ENCODE assay signal across 1 cellular context in genomic region chr6:49541210-49541724, GRCh38.
TF ChIP-seq lines count a peak whose summit lies in the region.

No MANE protein-coding gene starts in this region.

TF ChIP-seq in K562, 482 proteins besides CTCF, POLR2A, EP300 and RAD21 (continued from another document and continues in another):
- TF ChIP-seq CLOCK (CRISPR knock-in tag; IDR thresholded peaks at IDR 0.05; ENCODE audit: borderline replicate concordance) (no peak), MAFK (IDR thresholded peaks at IDR 0.05; ENCODE audit: low read length) (peak; percentile 97), CUX1 (CRISPR knock-in tag; IDR thresholded peaks at IDR 0.05) (no peak), HOXB6 (CRISPR knock-in tag; IDR thresholded peaks at IDR 0.05; ENCODE audit: borderline replicate concordance) (no peak), CCNT2 (IDR thresholded peaks at IDR 0.05; ENCODE audit: borderline replicate concordance, extremely low read depth, insufficient read length, low read depth, low read length) (peak; percentile 12), FOSL1 (tag; conservative IDR thresholded peaks at IDR 0.05) (peak; percentile 91), CBX2 (IDR thresholded peaks at IDR 0.05; ENCODE audit: insufficient read depth, low read length, poor library complexity, severe bottlenecking) (no peak), ZNF766 (CRISPR knock-in tag; conservative IDR thresholded peaks at IDR 0.05) (no peak), HDAC8 (tag; IDR thresholded peaks at IDR 0.05) (no peak), SAP30 (IDR thresholded peaks at IDR 0.05; ENCODE audit: borderline replicate concordance, insufficient read depth, low read depth, low read length, poor library complexity, severe bottlenecking) (no peak), E2F1 (CRISPR knock-in tag; IDR thresholded peaks at IDR 0.05) (no peak), CSDE1 (IDR thresholded peaks at IDR 0.05) (no peak), RERE (CRISPR knock-in tag; IDR thresholded peaks at IDR 0.05; ENCODE audit: borderline replicate concordance) (no peak), MLX (CRISPR knock-in tag; conservative IDR thresholded peaks at IDR 0.05) (no peak), FOXP4 (CRISPR knock-in tag; IDR thresholded peaks at IDR 0.05; ENCODE audit: borderline replicate concordance) (no peak), TEAD1 (CRISPR knock-in tag; IDR thresholded peaks at IDR 0.05) (no peak), MYNN (IDR thresholded peaks at IDR 0.05) (no peak), MYNN (CRISPR knock-in tag; IDR thresholded peaks at IDR 0.05) (no peak), ZNF407 (IDR thresholded peaks at IDR 0.05; ENCODE audit: low read depth) (no peak), RFX1 (IDR thresholded peaks at IDR 0.05) (no peak), CREB5 (CRISPR knock-in tag; IDR thresholded peaks at IDR 0.05) (no peak)
